In the genomic region with DNA sequence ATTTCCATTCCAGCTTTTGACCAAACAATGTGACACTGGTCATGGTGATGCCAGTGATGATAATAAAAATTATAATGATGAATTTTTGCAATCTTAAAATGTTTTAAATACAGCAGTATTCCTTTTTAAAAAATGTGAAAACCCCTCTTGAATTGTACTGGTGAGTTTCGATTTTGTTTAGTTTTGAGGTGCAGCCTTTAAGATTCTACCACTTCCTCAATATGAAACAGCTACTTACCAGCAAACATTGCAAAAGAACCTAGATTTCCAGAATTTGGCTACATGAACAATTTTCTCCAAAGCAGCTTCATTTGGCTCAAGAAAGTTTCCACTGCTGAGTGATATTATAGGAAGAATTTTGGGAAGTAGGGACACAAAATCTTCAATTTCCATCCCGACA, we compare ENCODE assay signal across 26 cellular contexts. TPM values are rescaled to one million over a fixed set of nuclear protein-coding genes. Genes with fewer than 3 reads are reported as not detected.
DNase-seq lines count a peak whose midpoint lies in the region; ATAC-seq and TF ChIP-seq lines count a peak whose summit lies in the region.
"Had no signal": no experiment of that assay in that cellular context is flagged by ENCODE, and none has a peak within 500 bp of the region (broad histone marks: within the 10 kb centered on the region; RNA-seq: fewer than 3 reads in every experiment).

No MANE protein-coding gene starts in this region.

- 85 to 95% (median 89%) methylated on average over 2 of the region's 2 CpGs for WGBS in heart left ventricle, 4 donors

- H3K36me3 ChIP-seq in gastrocnemius medialis = no peaks in the 10 kb centered on the region
- H3K36me3 ChIP-seq in heart left ventricle = peaks cover 0 to 6% (median 0%) of the 10 kb centered on the region in 9 donors
- H3K36me3 ChIP-seq: ovary had no signal

- H3K9me3 ChIP-seq in gastrocnemius medialis = no peaks in the 10 kb centered on the region
- no peaks in the 10 kb centered on the region for H3K9me3 ChIP-seq in heart left ventricle
- H3K9me3 ChIP-seq: ovary had no signal

- intact Hi-C loops in gastrocnemius medialis (cut with DNase I; ENCODE audit: low total_unique reads) = no loop called here
- intact Hi-C loops in heart left ventricle (cut with DNase I) = no loop called here

- H3K4me1 ChIP-seq in gastrocnemius medialis (peaks cover 50 to 65% of the 10 kb centered on the region in 2 donors), heart left ventricle (peaks cover 0 to 40% (median 13%) of the 10 kb centered on the region in 12 donors)

- H3K27me3 ChIP-seq in gastrocnemius medialis (no peaks in the 10 kb centered on the region), heart left ventricle (no peaks in the 10 kb centered on the region)
- H3K27me3 ChIP-seq: ovary had no signal

- TF ChIP-seq CTCF in NB4 (IDR thresholded peaks at IDR 0.05; ENCODE audit: low read depth, low read length) (no peak), gastrocnemius medialis (IDR thresholded peaks at IDR 0.05 in 4 of 5, conservative IDR thresholded peaks at IDR 0.05 in 1 of 5) (no peak), GM20000 (IDR thresholded peaks at IDR 0.05; ENCODE audit: extremely low read depth, missing control alignments) (no peak), heart left ventricle (IDR thresholded peaks at IDR 0.05) (no peak)

- H3K4me3 ChIP-seq in NB4 (ENCODE audit: low read depth, low read length) (peak overlapping the region; percentile 1), gastrocnemius medialis (peak overlapping the region in 1 of 4 donors; percentile 1), heart left ventricle (peak overlapping the region in 1 of 12 donors; percentile 2)
- H3K4me3 ChIP-seq: ovary had no signal

- TF ChIP-seq POLR2A in NB4 (IDR thresholded peaks at IDR 0.05; ENCODE audit: extremely low read depth, insufficient read length) (no peak), gastrocnemius medialis (IDR thresholded peaks at IDR 0.05) (no peak), heart left ventricle (IDR thresholded peaks at IDR 0.05) (no peak)

- DNase-seq in GF-D8 (lab: John Stamatoyannopoulos, UW) (peak; percentile 73), NB4 (ENCODE audit: low read depth) (peak; percentile 33), SKM-1 treated with dmso at 0.1 percent for 144 hours (lab: John Stamatoyannopoulos, UW; ENCODE audit: unreplicated experiment) (peak; percentile 51), gastrocnemius medialis (no peak), GM20000 (ENCODE audit: low spot score) (no peak), heart left ventricle (no peak)
- DNase-seq in activated naive CD4-positive, alpha-beta T cell (lab: John Stamatoyannopoulos, UW) = no peak
- DNase-seq: activated CD4-positive, alpha-beta T cell treated with anti-CD3 and anti-CD28 coated beads, Interleukin-2, amount 10 ng/mL, durations not matched to agents 7 days and 5 days; activated naive CD4-positive, alpha-beta T cell treated with Interleukin-2 at 50 U/mL for 16 hours; activated T-cell treated with anti-CD3 and anti-CD28 coated beads, Interleukin-2, amount 50 U/mL, for 48 hours; CD4-positive, CD25-positive, alpha-beta regulatory T cell; effector CD8-positive, alpha-beta T cell; EL; kidney; NCI-H1105 treated with DMSO at 0.1 percent for 48 hours; NCI-H2081; NCI-H226; NCI-H69; nephron progenitor cell; ovary; retina; stimulated activated CD4-positive, alpha-beta T cell treated with anti-CD3 and anti-CD28 coated beads, Interleukin-2, amount 100 ng/mL, for 48 hours had no signal

- H3K27ac ChIP-seq in gastrocnemius medialis = peak overlapping the region; percentile 55 to 93 (median 60)
- H3K27ac ChIP-seq in heart left ventricle = peak overlapping the region in 2 of 12 donors; percentile 12 to 79
- H3K27ac ChIP-seq: epithelial cell of prostate, ovary had no signal

- ATAC-seq in gastrocnemius medialis (no peak), HG02840 (IDR thresholded peaks at IDR 0.05; ENCODE audit: low FRiP score, unreplicated experiment) (no peak), heart left ventricle (no peak)
- ATAC-seq: Right ventricle myocardium inferior, WTC11 had no signal

- in situ Hi-C loops in gastrocnemius medialis (cut with MboI; ENCODE audit: low sequenced_read_pairs in 4 of 4) = loop anchor here in 3 of 4 donors (25.0 kb wide), 1 partner anchor 339 kb away; no protein-coding TSS in a partner anchor

RNA-seq across cellular contexts. Expression of a gene that starts 12.0 kb away (rescaled TPM):
- total RNA-seq in gastrocnemius medialis (10 to 100 TPM; 40.3 to 60.6 (median 53.6) TPM), heart left ventricle (100 to 1,000 TPM in 2 of 9 donors, 10 to 100 TPM in 7; 45.3 to 119 (median 80.8) TPM)
- 10 to 100 TPM; 12.8 to 25.6 TPM for polyA plus RNA-seq in heart left ventricle

Comparison
In these comparisons a context has a peak if more than half of its experiments do, and no peak if none do; other contexts are left out.
1. DNase-seq: peak in GF-D8 (single experiment), NB4 (single experiment) and SKM-1 treated with dmso at 0.1 percent for 144 hours (single experiment); none in gastrocnemius medialis (0 of 2), GM20000 (single experiment), activated naive CD4-positive, alpha-beta T cell (0 of 4) and heart left ventricle (0 of 5).